ENCODE assay signal across 1 cellular context in the genomic region with DNA sequence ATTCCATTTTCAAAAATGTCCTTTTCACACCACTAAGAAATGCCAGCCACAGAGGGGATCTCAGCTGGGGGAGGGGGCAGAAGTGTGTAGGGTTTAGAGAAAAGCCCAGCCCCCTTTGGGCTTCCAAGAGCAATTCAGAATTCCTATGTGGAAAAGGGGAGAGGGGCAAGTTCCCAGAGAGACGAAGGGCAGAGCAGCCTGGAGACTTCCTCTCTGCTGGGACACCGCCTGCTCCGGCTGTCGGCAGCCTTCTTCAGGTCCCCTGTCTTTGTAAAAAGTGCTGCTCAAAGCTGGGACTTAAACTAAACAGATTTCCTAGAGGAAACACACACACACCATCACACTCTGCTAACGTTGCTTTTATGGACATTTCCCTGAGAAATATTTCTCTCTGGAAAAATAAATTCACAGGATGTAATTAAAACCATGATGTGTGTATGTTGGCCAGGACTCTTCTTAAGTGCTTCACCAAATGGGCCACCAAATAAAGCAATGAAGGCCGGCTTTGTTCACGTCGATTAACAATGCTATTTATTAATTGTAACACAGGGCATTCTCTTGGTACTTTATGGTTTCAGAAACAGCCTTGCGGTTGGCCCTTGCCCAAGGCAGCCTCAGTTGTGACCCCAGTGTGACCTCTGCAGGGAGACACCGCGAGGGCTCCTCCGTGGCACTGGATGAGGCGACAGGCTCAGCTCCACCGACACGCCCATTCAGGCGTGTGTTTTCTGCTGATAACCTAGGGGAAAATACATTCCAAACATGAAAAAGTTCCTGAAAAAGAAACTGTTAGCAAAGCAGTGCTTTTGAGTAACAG.
TF ChIP-seq lines count a peak whose summit lies in the region.

No MANE protein-coding gene starts in this region.

TF ChIP-seq in K562, 482 proteins besides CTCF, POLR2A, EP300 and RAD21 (continued from another document and continues in another):
- TF ChIP-seq, protein P1, sequence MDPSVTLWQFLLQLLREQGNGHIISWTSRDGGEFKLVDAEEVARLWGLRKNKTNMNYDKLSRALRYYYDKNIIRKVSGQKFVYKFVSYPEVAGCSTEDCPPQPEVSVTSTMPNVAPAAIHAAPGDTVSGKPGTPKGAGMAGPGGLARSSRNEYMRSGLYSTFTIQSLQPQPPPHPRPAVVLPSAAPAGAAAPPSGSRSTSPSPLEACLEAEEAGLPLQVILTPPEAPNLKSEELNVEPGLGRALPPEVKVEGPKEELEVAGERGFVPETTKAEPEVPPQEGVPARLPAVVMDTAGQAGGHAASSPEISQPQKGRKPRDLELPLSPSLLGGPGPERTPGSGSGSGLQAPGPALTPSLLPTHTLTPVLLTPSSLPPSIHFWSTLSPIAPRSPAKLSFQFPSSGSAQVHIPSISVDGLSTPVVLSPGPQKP (CRISPR knock-in tag; IDR thresholded peaks at IDR 0.05) = no peak
- no peak for TF ChIP-seq PHF21A (IDR thresholded peaks at IDR 0.05; ENCODE audit: borderline replicate concordance, low read depth)
- TF ChIP-seq ZNF224 (CRISPR knock-in tag; IDR thresholded peaks at IDR 0.05) = no peak
- no peak for TF ChIP-seq ZNF165 (CRISPR knock-in tag; IDR thresholded peaks at IDR 0.05; ENCODE audit: borderline replicate concordance)
- TF ChIP-seq ZNF121 (CRISPR knock-in tag; conservative IDR thresholded peaks at IDR 0.05) = no peak
- TF ChIP-seq MTF1 (CRISPR knock-in tag; IDR thresholded peaks at IDR 0.05; ENCODE audit: borderline replicate concordance) = no peak
- TF ChIP-seq CEBPG (CRISPR knock-in tag; IDR thresholded peaks at IDR 0.05) = no peak
- TF ChIP-seq CEBPG (tag; conservative IDR thresholded peaks at IDR 0.05 in 1 of 2, IDR thresholded peaks at IDR 0.05 in 1 of 2) = no peak
- TF ChIP-seq ZNF12 (CRISPR knock-in tag; IDR thresholded peaks at IDR 0.05) = no peak
- TF ChIP-seq, protein P2, sequence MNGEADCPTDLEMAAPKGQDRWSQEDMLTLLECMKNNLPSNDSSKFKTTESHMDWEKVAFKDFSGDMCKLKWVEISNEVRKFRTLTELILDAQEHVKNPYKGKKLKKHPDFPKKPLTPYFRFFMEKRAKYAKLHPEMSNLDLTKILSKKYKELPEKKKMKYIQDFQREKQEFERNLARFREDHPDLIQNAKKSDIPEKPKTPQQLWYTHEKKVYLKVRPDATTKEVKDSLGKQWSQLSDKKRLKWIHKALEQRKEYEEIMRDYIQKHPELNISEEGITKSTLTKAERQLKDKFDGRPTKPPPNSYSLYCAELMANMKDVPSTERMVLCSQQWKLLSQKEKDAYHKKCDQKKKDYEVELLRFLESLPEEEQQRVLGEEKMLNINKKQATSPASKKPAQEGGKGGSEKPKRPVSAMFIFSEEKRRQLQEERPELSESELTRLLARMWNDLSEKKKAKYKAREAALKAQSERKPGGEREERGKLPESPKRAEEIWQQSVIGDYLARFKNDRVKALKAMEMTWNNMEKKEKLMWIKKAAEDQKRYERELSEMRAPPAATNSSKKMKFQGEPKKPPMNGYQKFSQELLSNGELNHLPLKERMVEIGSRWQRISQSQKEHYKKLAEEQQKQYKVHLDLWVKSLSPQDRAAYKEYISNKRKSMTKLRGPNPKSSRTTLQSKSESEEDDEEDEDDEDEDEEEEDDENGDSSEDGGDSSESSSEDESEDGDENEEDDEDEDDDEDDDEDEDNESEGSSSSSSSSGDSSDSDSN (IDR thresholded peaks at IDR 0.05; ENCODE audit: borderline replicate concordance in 1 of 2, low read depth in 2 of 2, low read length in 2 of 2) = no peak
- TF ChIP-seq, protein P3, sequence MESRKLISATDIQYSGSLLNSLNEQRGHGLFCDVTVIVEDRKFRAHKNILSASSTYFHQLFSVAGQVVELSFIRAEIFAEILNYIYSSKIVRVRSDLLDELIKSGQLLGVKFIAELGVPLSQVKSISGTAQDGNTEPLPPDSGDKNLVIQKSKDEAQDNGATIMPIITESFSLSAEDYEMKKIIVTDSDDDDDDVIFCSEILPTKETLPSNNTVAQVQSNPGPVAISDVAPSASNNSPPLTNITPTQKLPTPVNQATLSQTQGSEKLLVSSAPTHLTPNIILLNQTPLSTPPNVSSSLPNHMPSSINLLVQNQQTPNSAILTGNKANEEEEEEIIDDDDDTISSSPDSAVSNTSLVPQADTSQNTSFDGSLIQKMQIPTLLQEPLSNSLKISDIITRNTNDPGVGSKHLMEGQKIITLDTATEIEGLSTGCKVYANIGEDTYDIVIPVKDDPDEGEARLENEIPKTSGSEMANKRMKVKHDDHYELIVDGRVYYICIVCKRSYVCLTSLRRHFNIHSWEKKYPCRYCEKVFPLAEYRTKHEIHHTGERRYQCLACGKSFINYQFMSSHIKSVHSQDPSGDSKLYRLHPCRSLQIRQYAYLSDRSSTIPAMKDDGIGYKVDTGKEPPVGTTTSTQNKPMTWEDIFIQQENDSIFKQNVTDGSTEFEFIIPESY (CRISPR knock-in tag; IDR thresholded peaks at IDR 0.05) = no peak
- no peak for TF ChIP-seq HNRNPLL (IDR thresholded peaks at IDR 0.05; ENCODE audit: low read depth, low read length, poor library complexity, severe bottlenecking)
- TF ChIP-seq ETV1 (tag; conservative IDR thresholded peaks at IDR 0.05; ENCODE audit: low read depth) = no peak
- TF ChIP-seq ZNF197 (CRISPR knock-in tag; IDR thresholded peaks at IDR 0.05; ENCODE audit: low read depth) = no peak; the same call in 1 of the 2 replicates
- TF ChIP-seq ZNF347 (CRISPR knock-in tag; IDR thresholded peaks at IDR 0.05; ENCODE audit: low read depth) = no peak
- no peak for TF ChIP-seq PCBP2 (IDR thresholded peaks at IDR 0.05; ENCODE audit: low read depth, low read length, poor library complexity, severe bottlenecking)
- TF ChIP-seq HDGF (IDR thresholded peaks at IDR 0.05) = no peak
- TF ChIP-seq HNRNPK (IDR thresholded peaks at IDR 0.05; ENCODE audit: low read depth, low read length, poor library complexity, severe bottlenecking) = no peak
- TF ChIP-seq BRF1 (IDR thresholded peaks at IDR 0.05; ENCODE audit: borderline replicate concordance, extremely low read depth, insufficient read length) = no peak
- no peak for TF ChIP-seq ZNF146 (CRISPR knock-in tag; IDR thresholded peaks at IDR 0.05; ENCODE audit: unreplicated experiment)
- TF ChIP-seq, protein P4, sequence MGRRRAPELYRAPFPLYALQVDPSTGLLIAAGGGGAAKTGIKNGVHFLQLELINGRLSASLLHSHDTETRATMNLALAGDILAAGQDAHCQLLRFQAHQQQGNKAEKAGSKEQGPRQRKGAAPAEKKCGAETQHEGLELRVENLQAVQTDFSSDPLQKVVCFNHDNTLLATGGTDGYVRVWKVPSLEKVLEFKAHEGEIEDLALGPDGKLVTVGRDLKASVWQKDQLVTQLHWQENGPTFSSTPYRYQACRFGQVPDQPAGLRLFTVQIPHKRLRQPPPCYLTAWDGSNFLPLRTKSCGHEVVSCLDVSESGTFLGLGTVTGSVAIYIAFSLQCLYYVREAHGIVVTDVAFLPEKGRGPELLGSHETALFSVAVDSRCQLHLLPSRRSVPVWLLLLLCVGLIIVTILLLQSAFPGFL (CRISPR knock-in tag; IDR thresholded peaks at IDR 0.05) = no peak
- TF ChIP-seq YBX1 (IDR thresholded peaks at IDR 0.05) = no peak
- TF ChIP-seq, protein P5, sequence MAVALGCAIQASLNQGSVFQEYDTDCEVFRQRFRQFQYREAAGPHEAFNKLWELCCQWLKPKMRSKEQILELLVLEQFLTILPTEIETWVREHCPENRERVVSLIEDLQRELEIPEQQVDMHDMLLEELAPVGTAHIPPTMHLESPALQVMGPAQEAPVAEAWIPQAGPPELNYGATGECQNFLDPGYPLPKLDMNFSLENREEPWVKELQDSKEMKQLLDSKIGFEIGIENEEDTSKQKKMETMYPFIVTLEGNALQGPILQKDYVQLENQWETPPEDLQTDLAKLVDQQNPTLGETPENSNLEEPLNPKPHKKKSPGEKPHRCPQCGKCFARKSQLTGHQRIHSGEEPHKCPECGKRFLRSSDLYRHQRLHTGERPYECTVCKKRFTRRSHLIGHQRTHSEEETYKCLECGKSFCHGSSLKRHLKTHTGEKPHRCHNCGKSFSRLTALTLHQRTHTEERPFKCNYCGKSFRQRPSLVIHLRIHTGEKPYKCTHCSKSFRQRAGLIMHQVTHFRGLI (CRISPR knock-in tag; IDR thresholded peaks at IDR 0.05) = no peak
- TF ChIP-seq, protein P6, sequence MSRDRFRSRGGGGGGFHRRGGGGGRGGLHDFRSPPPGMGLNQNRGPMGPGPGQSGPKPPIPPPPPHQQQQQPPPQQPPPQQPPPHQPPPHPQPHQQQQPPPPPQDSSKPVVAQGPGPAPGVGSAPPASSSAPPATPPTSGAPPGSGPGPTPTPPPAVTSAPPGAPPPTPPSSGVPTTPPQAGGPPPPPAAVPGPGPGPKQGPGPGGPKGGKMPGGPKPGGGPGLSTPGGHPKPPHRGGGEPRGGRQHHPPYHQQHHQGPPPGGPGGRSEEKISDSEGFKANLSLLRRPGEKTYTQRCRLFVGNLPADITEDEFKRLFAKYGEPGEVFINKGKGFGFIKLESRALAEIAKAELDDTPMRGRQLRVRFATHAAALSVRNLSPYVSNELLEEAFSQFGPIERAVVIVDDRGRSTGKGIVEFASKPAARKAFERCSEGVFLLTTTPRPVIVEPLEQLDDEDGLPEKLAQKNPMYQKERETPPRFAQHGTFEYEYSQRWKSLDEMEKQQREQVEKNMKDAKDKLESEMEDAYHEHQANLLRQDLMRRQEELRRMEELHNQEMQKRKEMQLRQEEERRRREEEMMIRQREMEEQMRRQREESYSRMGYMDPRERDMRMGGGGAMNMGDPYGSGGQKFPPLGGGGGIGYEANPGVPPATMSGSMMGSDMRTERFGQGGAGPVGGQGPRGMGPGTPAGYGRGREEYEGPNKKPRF (IDR thresholded peaks at IDR 0.05; ENCODE audit: low read depth, low read length) = no peak
- no peak for TF ChIP-seq NR3C1 (CRISPR knock-in tag; IDR thresholded peaks at IDR 0.05)
- no peak for TF ChIP-seq ZC3H8 (IDR thresholded peaks at IDR 0.05)
- TF ChIP-seq ZNF316 (IDR thresholded peaks at IDR 0.05) = no peak
- no peak for TF ChIP-seq ZZZ3 (IDR thresholded peaks at IDR 0.05)
- TF ChIP-seq SRF (CRISPR knock-in tag; IDR thresholded peaks at IDR 0.05) = no peak
- peak; percentile 46 for TF ChIP-seq MEIS2 (IDR thresholded peaks at IDR 0.05; ENCODE audit: partially characterized antibody)
- no peak for TF ChIP-seq ZNF507 (tag; conservative IDR thresholded peaks at IDR 0.05)
- TF ChIP-seq ARID1B (IDR thresholded peaks at IDR 0.05) = peak; percentile 90
- no peak for TF ChIP-seq FOXA1 (IDR thresholded peaks at IDR 0.05; ENCODE audit: borderline replicate concordance)
- TF ChIP-seq, protein P7, sequence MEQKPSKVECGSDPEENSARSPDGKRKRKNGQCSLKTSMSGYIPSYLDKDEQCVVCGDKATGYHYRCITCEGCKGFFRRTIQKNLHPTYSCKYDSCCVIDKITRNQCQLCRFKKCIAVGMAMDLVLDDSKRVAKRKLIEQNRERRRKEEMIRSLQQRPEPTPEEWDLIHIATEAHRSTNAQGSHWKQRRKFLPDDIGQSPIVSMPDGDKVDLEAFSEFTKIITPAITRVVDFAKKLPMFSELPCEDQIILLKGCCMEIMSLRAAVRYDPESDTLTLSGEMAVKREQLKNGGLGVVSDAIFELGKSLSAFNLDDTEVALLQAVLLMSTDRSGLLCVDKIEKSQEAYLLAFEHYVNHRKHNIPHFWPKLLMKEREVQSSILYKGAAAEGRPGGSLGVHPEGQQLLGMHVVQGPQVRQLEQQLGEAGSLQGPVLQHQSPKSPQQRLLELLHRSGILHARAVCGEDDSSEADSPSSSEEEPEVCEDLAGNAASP (IDR thresholded peaks at IDR 0.05) = no peak
- TF ChIP-seq ZBTB17 (CRISPR knock-in tag; IDR thresholded peaks at IDR 0.05) = no peak
- TF ChIP-seq HNRNPL (IDR thresholded peaks at IDR 0.05; ENCODE audit: low read depth, low read length) = no peak
- peak in 1 of 2 experiments; percentile 50; a peak in 2 of 4 replicates for TF ChIP-seq FOXK2 (conservative IDR thresholded peaks at IDR 0.05 in 1 of 2, IDR thresholded peaks at IDR 0.05 in 1 of 2; ENCODE audit: low read depth in 2 of 2)
- TF ChIP-seq, protein P8, sequence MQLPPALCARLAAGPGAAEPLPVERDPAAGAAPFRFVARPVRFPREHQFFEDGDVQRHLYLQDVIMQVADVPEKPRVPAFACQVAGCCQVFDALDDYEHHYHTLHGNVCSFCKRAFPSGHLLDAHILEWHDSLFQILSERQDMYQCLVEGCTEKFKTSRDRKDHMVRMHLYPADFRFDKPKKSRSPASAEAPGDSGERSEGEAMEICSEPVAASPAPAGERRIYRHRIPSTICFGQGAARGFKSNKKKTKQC (CRISPR knock-in tag; IDR thresholded peaks at IDR 0.05) = no peak
- TF ChIP-seq, protein P9, sequence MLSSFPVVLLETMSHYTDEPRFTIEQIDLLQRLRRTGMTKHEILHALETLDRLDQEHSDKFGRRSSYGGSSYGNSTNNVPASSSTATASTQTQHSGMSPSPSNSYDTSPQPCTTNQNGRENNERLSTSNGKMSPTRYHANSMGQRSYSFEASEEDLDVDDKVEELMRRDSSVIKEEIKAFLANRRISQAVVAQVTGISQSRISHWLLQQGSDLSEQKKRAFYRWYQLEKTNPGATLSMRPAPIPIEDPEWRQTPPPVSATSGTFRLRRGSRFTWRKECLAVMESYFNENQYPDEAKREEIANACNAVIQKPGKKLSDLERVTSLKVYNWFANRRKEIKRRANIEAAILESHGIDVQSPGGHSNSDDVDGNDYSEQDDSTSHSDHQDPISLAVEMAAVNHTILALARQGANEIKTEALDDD (IDR thresholded peaks at IDR 0.05) = no peak
- no peak for TF ChIP-seq NFXL1 (CRISPR knock-in tag; IDR thresholded peaks at IDR 0.05)
- no peak for TF ChIP-seq MAZ (CRISPR knock-in tag; conservative IDR thresholded peaks at IDR 0.05 in 1 of 2, IDR thresholded peaks at IDR 0.05 in 1 of 2)
- no peak for TF ChIP-seq NCOA2 (IDR thresholded peaks at IDR 0.05; ENCODE audit: partially characterized antibody in 2 of 2)
- no peak for TF ChIP-seq GTF2A2 (tag; IDR thresholded peaks at IDR 0.05)
- TF ChIP-seq ZBTB1 (CRISPR knock-in tag; IDR thresholded peaks at IDR 0.05; ENCODE audit: borderline replicate concordance, low read depth) = no peak
- no peak for TF ChIP-seq KLF1 (tag; IDR thresholded peaks at IDR 0.05)
- TF ChIP-seq, protein P10, sequence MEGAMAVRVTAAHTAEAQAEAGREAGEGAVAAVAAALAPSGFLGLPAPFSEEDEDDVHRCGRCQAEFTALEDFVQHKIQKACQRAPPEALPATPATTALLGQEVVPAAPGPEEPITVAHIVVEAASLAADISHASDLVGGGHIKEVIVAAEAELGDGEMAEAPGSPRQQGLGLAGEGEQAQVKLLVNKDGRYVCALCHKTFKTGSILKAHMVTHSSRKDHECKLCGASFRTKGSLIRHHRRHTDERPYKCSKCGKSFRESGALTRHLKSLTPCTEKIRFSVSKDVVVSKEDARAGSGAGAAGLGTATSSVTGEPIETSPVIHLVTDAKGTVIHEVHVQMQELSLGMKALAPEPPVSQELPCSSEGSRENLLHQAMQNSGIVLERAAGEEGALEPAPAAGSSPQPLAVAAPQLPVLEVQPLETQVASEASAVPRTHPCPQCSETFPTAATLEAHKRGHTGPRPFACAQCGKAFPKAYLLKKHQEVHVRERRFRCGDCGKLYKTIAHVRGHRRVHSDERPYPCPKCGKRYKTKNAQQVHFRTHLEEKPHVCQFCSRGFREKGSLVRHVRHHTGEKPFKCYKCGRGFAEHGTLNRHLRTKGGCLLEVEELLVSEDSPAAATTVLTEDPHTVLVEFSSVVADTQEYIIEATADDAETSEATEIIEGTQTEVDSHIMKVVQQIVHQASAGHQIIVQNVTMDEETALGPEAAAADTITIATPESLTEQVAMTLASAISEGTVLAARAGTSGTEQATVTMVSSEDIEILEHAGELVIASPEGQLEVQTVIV (CRISPR knock-in tag; IDR thresholded peaks at IDR 0.05; ENCODE audit: borderline replicate concordance) = no peak
- peak; percentile 54 to 63 for TF ChIP-seq NRF1 (conservative IDR thresholded peaks at IDR 0.05 in 1 of 2, IDR thresholded peaks at IDR 0.05 in 1 of 2)
- TF ChIP-seq SMC3 (conservative IDR thresholded peaks at IDR 0.05; ENCODE audit: insufficient read depth, low read depth, low read length) = no peak
- TF ChIP-seq ZNF431 (CRISPR knock-in tag; IDR thresholded peaks at IDR 0.05) = no peak
- TF ChIP-seq ATF7 (IDR thresholded peaks at IDR 0.05) = peak; percentile 50
- TF ChIP-seq ZNF764 (CRISPR knock-in tag; IDR thresholded peaks at IDR 0.05; ENCODE audit: low read depth) = no peak
- 0 out of 2 replicates have a peak, but pooled peaks have one; percentile 24 for TF ChIP-seq TARDBP (IDR thresholded peaks at IDR 0.05)
